In genomic region chr7:123615344-123615743, GRCh38 we compare ENCODE assay signal across 20 cellular contexts. TPM values are rescaled to one million over a fixed set of nuclear protein-coding genes. Genes with fewer than 3 reads are reported as not detected.
DNase-seq lines count a peak whose midpoint lies in the region; ATAC-seq and TF ChIP-seq lines count a peak whose summit lies in the region.
"Had no signal": no experiment of that assay in that cellular context is flagged by ENCODE, and none has a peak within 500 bp of the region (broad histone marks: within the 10 kb centered on the region; RNA-seq: fewer than 3 reads in every experiment).

No MANE protein-coding gene starts in this region.

- TF ChIP-seq CTCF in fibroblast of mammary gland (conservative IDR thresholded peaks at IDR 0.05; ENCODE audit: control insufficient read depth, insufficient read depth, low read depth, low read length), result no peak
- TF ChIP-seq CTCF in adrenal gland (IDR thresholded peaks at IDR 0.05), result no peak

- intact Hi-C loops in adrenal gland (cut with DNase I), result no loop called here

- peak overlapping the region; percentile 11 for H3K4me2 ChIP-seq in neuronal stem cell (ENCODE audit: insufficient read depth, low read length, poor library complexity, severe bottlenecking)

- H4K91ac ChIP-seq in neuronal stem cell (ENCODE audit: low read depth, low read length, poor library complexity), result no peak overlapping the region

- H3K27me3 ChIP-seq in neuronal stem cell (ENCODE audit: control insufficient read depth in 3 of 3, insufficient read depth in 3 of 3, low read depth in 1 of 3, low read length in 3 of 3), result no peaks in the 10 kb centered on the region
- no peaks in the 10 kb centered on the region for H3K27me3 ChIP-seq in adrenal gland
- H3K27me3 ChIP-seq: pancreas, stomach had no signal

- H2AK5ac ChIP-seq in neuronal stem cell (ENCODE audit: low read depth, low read length), result no peak overlapping the region

- no peak overlapping the region for H3K18ac ChIP-seq in neuronal stem cell (ENCODE audit: low read length)

- ATAC-seq in SK-N-SH treated with all-trans-retinoic acid at 6 μM for 48 hours, result peak; percentile 93
- ATAC-seq in activated CD4-positive, CD25-positive, alpha-beta regulatory T cell treated with anti-CD3 and anti-CD28 coated beads, Interleukin-2, amount 50 U/mL, for 24 hours, result no peak
- ATAC-seq: activated CD4-positive, alpha-beta T cell treated with anti-CD3 and anti-CD28 coated beads for 36 hours had no signal

- no peaks in the 10 kb centered on the region for H3K4me1 ChIP-seq in neuronal stem cell (ENCODE audit: control insufficient read depth in 2 of 2, insufficient read depth in 1 of 2, low read depth in 1 of 2, low read length in 2 of 2)
- H3K4me1 ChIP-seq in adrenal gland (replicated peaks in 1 of 2), result no peaks in the 10 kb centered on the region
- H3K4me1 ChIP-seq: pancreas had no signal

- WGBS in neuronal stem cell (ENCODE audit: extremely low coverage in 2 of 2, insufficient read length in 2 of 2, insufficient replicate concordance in 1 of 2), 2 donors, result no CpG with 5 or more reads among the region's 2 CpGs
- WGBS in adrenal gland, 4 donors, result 47 to 71% (median 63%) methylated on average over 2 of the region's 2 CpGs

- H3K14ac ChIP-seq in neuronal stem cell (ENCODE audit: low read length), result no peak overlapping the region

- H3K9me3 ChIP-seq in neuronal stem cell (replicated peaks in 1 of 2; ENCODE audit: control insufficient read depth in 2 of 2, insufficient read depth in 1 of 2, low read depth in 1 of 2, low read length in 2 of 2) (no peaks in the 10 kb centered on the region), adrenal gland (replicated peaks in 1 of 3) (no peaks in the 10 kb centered on the region)
- H3K9me3 ChIP-seq: pancreas, stomach had no signal

- H4K8ac ChIP-seq in neuronal stem cell (ENCODE audit: low read depth, low read length), result no peak overlapping the region

- no peak overlapping the region for H3K23ac ChIP-seq in neuronal stem cell (ENCODE audit: low read depth, low read length, poor library complexity)

- H2BK120ac ChIP-seq in neuronal stem cell (ENCODE audit: low read depth, low read length), result no peak overlapping the region

- no peak overlapping the region for H3K9ac ChIP-seq in neuronal stem cell (ENCODE audit: low read depth, low read length, poor library complexity)

- H3K27ac ChIP-seq in neuronal stem cell (replicated peaks; ENCODE audit: low read length) (no peak overlapping the region), adrenal gland (no peak overlapping the region)
- H3K27ac ChIP-seq: epithelial cell of prostate, pancreas, stomach had no signal

- no peak overlapping the region for H2AFZ ChIP-seq in neuronal stem cell (ENCODE audit: low read length)

- no peaks in the 10 kb centered on the region for H3K79me1 ChIP-seq in neuronal stem cell (ENCODE audit: low read depth, low read length)

- H2BK15ac ChIP-seq in neuronal stem cell (ENCODE audit: low read length), result no peak overlapping the region

- peak; percentile 30 for DNase-seq in EH (ENCODE audit: low read depth)
- peak; percentile 53 for DNase-seq in fibroblast of mammary gland (ENCODE audit: low read depth)
- no peak for DNase-seq in neuronal stem cell (ENCODE audit: low spot score)
- DNase-seq in adrenal gland, result no peak
- DNase-seq in kidney glomerular epithelial cell (lab: John Stamatoyannopoulos, UW), result no peak
- no peak for DNase-seq in DMS53 treated with DMSO at 0.1 percent for 48 hours (lab: John Stamatoyannopoulos, UW; ENCODE audit: unreplicated experiment)
- DNase-seq: activated CD4-positive, alpha-beta T cell treated with anti-CD3 and anti-CD28 coated beads for 36 hours; activated CD8-positive, alpha-beta memory T cell treated with anti-CD3 and anti-CD28 coated beads, Interleukin-2, amount 50 U/mL, for 48 hours; activated naive CD4-positive, alpha-beta T cell treated with anti-CD3 and anti-CD28 coated beads, Interleukin-2, amount 10 ng/mL, durations not matched to agents 7 days and 5 days; C1 segment of cervical spinal cord; DMS153; H9; NCI-H2171 treated with DMSO at 0.1 percent for 48 hours; NK-92 treated with Interleukin-12 subunit alpha and Interleukin-12 subunit beta, amount 100 ng/mL, for 24 hours; pancreas; stomach had no signal

- no peak for TF ChIP-seq POLR2A in adrenal gland (IDR thresholded peaks at IDR 0.05)

- H3K4ac ChIP-seq in neuronal stem cell (ENCODE audit: low read length), result no peak overlapping the region

- H3K4me3 ChIP-seq in fibroblast of mammary gland (ENCODE audit: control insufficient read depth, low read depth, low read length), result no peak overlapping the region
- no peak overlapping the region for H3K4me3 ChIP-seq in neuronal stem cell (ENCODE audit: low read length in 2 of 2)
- no peak overlapping the region for H3K4me3 ChIP-seq in adrenal gland
- H3K4me3 ChIP-seq: pancreas, stomach had no signal

- H3K36me3 ChIP-seq in neuronal stem cell (replicated peaks in 1 of 2; ENCODE audit: control insufficient read depth in 2 of 2, insufficient read depth in 2 of 2, low read length in 2 of 2) (no peaks in the 10 kb centered on the region), adrenal gland (replicated peaks in 1 of 2) (no peaks in the 10 kb centered on the region)
- H3K36me3 ChIP-seq: pancreas, stomach had no signal

- H2BK5ac ChIP-seq in neuronal stem cell (ENCODE audit: low read length), result no peak overlapping the region

- no peak overlapping the region for H2BK12ac ChIP-seq in neuronal stem cell (ENCODE audit: low read length)

TF ChIP-seq in SK-N-SH treated with all-trans-retinoic acid at 6 μM for 48 hours, 23 proteins besides CTCF, POLR2A, EP300 and RAD21 (continues in another document):
- TF ChIP-seq ZNF8 (CRISPR knock-in tag; IDR thresholded peaks at IDR 0.05) (peak; percentile 34; the same call in 1 of the 2 replicates), PATZ1 (CRISPR knock-in tag; IDR thresholded peaks at IDR 0.05; ENCODE audit: borderline replicate concordance) (peak; percentile 44; the same call in 1 of the 2 replicates), TSHZ2 (CRISPR knock-in tag; IDR thresholded peaks at IDR 0.05) (peak; percentile 97), RARB (CRISPR knock-in tag; IDR thresholded peaks at IDR 0.05) (no peak), TCF4 (CRISPR knock-in tag; IDR thresholded peaks at IDR 0.05; ENCODE audit: borderline replicate concordance) (peak; percentile 95), TOX (CRISPR knock-in tag; IDR thresholded peaks at IDR 0.05; ENCODE audit: borderline replicate concordance) (no peak), PPARA (CRISPR knock-in tag; IDR thresholded peaks at IDR 0.05; ENCODE audit: borderline replicate concordance) (no peak), ZFP3 (CRISPR knock-in tag; IDR thresholded peaks at IDR 0.05) (no peak), GLIS3 (CRISPR knock-in tag; IDR thresholded peaks at IDR 0.05) (0 out of 2 replicates have a peak, but pooled peaks have one; percentile 39), ESRRG (CRISPR knock-in tag; IDR thresholded peaks at IDR 0.05) (no peak)

RNA-seq across cellular contexts. Expression of gene ASB15, which starts 13.7 kb away (rescaled TPM):
- not detected for polyA plus RNA-seq in neuronal stem cell (2013, experiment 1 of 2)
- polyA plus RNA-seq in neuronal stem cell (2013, experiment 2 of 2), result not detected
- not detected for total RNA-seq in adrenal gland
- polyA plus RNA-seq in adrenal gland, result not detected
- total RNA-seq: activated CD4-positive, alpha-beta T cell treated with anti-CD3 and anti-CD28 coated beads for 36 hours; H9; mononuclear cell; stomach had no signal
- polyA plus RNA-seq: pancreas, stomach had no signal

RNA-seq across cellular contexts. Expression of gene LMOD2, which starts 40.3 kb away (rescaled TPM):
- polyA plus RNA-seq in neuronal stem cell (2013, experiment 1 of 2), result 0.10 TPM
- polyA plus RNA-seq in neuronal stem cell (2013, experiment 2 of 2), result 0.10 TPM
- total RNA-seq in adrenal gland, result under 1 TPM in 2 of 8 donors, not detected in 6; 0.18 to 0.24 TPM
- under 1 TPM in 1 of 3 donors, not detected in 2; 0.16 TPM for polyA plus RNA-seq in adrenal gland
- total RNA-seq: activated CD4-positive, alpha-beta T cell treated with anti-CD3 and anti-CD28 coated beads for 36 hours; H9; mononuclear cell; stomach had no signal
- polyA plus RNA-seq: pancreas had no signal

RNA-seq across cellular contexts. Expression of gene NDUFA5, which starts 57.7 kb away (rescaled TPM):
- 69.3 TPM for polyA plus RNA-seq in neuronal stem cell (2013, experiment 1 of 2)
- polyA plus RNA-seq in neuronal stem cell (2013, experiment 2 of 2), result 71.5 TPM
- total RNA-seq in adrenal gland, result 100 to 1,000 TPM in 5 of 8 donors, 10 to 100 TPM in 3; 39.4 to 164 (median 105) TPM
- 100 to 1,000 TPM; 217 to 289 (median 271) TPM for polyA plus RNA-seq in adrenal gland

Comparison
In these comparisons a context has a peak if more than half of its experiments do, and no peak if none do; other contexts are left out.
1. DNase-seq: peak in EH (single experiment) and fibroblast of mammary gland (single experiment); none in neuronal stem cell (single experiment), adrenal gland (0 of 7), kidney glomerular epithelial cell (single experiment) and DMS53 treated with DMSO at 0.1 percent for 48 hours (single experiment).